In the genomic region with DNA sequence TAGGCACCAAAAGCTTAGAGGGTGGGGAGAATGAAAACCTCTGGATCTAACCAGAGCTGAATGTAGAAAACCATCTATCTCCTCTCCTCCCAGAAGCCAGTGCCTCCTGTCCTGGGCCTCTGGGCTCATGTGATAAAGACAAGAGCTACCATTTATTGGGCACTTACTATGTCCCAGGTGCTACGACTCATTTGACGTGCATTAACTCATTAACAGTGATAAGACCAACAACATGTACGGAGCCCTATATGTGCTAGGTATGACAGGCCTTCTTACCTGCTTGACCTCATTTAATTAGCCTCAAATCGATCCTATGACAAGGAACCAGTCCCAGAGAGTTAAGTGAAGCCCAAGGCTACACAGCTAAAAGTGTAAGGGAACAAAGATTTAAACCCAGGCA, we compare ENCODE assay signal across 1 cellular context.
TF ChIP-seq lines count a peak whose summit lies in the region.

No MANE protein-coding gene starts in this region.

TF ChIP-seq in liver, 16 proteins besides CTCF, POLR2A, EP300 and RAD21 (continued from another document):
- TF ChIP-seq, protein P1, sequence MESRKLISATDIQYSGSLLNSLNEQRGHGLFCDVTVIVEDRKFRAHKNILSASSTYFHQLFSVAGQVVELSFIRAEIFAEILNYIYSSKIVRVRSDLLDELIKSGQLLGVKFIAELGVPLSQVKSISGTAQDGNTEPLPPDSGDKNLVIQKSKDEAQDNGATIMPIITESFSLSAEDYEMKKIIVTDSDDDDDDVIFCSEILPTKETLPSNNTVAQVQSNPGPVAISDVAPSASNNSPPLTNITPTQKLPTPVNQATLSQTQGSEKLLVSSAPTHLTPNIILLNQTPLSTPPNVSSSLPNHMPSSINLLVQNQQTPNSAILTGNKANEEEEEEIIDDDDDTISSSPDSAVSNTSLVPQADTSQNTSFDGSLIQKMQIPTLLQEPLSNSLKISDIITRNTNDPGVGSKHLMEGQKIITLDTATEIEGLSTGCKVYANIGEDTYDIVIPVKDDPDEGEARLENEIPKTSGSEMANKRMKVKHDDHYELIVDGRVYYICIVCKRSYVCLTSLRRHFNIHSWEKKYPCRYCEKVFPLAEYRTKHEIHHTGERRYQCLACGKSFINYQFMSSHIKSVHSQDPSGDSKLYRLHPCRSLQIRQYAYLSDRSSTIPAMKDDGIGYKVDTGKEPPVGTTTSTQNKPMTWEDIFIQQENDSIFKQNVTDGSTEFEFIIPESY (IDR thresholded peaks at IDR 0.05), result no peak
- TF ChIP-seq NR2F2 (IDR thresholded peaks at IDR 0.05), result no peak
- TF ChIP-seq JUND (IDR thresholded peaks at IDR 0.05), result no peak
- no peak for TF ChIP-seq EGR1 (IDR thresholded peaks at IDR 0.05; ENCODE audit: low read depth in 2 of 2)
- no peak for TF ChIP-seq GABPA (IDR thresholded peaks at IDR 0.05 in 1 of 2, conservative IDR thresholded peaks at IDR 0.05 in 1 of 2)
- TF ChIP-seq HNF4A (conservative IDR thresholded peaks at IDR 0.05), result no peak
- TF ChIP-seq FOXA2 (IDR thresholded peaks at IDR 0.05), result no peak
- no peak for TF ChIP-seq YY1 (IDR thresholded peaks at IDR 0.05)
- TF ChIP-seq, protein P2, sequence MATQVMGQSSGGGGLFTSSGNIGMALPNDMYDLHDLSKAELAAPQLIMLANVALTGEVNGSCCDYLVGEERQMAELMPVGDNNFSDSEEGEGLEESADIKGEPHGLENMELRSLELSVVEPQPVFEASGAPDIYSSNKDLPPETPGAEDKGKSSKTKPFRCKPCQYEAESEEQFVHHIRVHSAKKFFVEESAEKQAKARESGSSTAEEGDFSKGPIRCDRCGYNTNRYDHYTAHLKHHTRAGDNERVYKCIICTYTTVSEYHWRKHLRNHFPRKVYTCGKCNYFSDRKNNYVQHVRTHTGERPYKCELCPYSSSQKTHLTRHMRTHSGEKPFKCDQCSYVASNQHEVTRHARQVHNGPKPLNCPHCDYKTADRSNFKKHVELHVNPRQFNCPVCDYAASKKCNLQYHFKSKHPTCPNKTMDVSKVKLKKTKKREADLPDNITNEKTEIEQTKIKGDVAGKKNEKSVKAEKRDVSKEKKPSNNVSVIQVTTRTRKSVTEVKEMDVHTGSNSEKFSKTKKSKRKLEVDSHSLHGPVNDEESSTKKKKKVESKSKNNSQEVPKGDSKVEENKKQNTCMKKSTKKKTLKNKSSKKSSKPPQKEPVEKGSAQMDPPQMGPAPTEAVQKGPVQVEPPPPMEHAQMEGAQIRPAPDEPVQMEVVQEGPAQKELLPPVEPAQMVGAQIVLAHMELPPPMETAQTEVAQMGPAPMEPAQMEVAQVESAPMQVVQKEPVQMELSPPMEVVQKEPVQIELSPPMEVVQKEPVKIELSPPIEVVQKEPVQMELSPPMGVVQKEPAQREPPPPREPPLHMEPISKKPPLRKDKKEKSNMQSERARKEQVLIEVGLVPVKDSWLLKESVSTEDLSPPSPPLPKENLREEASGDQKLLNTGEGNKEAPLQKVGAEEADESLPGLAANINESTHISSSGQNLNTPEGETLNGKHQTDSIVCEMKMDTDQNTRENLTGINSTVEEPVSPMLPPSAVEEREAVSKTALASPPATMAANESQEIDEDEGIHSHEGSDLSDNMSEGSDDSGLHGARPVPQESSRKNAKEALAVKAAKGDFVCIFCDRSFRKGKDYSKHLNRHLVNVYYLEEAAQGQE (IDR thresholded peaks at IDR 0.05), result no peak
- TF ChIP-seq RXRA (IDR thresholded peaks at IDR 0.05), result no peak
- no peak for TF ChIP-seq TAF1 (conservative IDR thresholded peaks at IDR 0.05)
- TF ChIP-seq FOXA1 (IDR thresholded peaks at IDR 0.05), result no peak
- TF ChIP-seq HNF4G (IDR thresholded peaks at IDR 0.05), result no peak
- TF ChIP-seq, protein P3, sequence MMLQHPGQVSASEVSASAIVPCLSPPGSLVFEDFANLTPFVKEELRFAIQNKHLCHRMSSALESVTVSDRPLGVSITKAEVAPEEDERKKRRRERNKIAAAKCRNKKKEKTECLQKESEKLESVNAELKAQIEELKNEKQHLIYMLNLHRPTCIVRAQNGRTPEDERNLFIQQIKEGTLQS (IDR thresholded peaks at IDR 0.05), result no peak
